ENCODE assay signal across 10 cellular contexts in genomic region chr14:64841121-64841611, GRCh38. TPM values are rescaled to one million over a fixed set of nuclear protein-coding genes. Genes with fewer than 3 reads are reported as not detected.
A peak's percentile ranks its signal among the peaks of the same experiment; 100 is the strongest.
DNase-seq lines count a peak whose midpoint lies in the region; ATAC-seq and TF ChIP-seq lines count a peak whose summit lies in the region.
"Had no signal": no experiment of that assay in that cellular context is flagged by ENCODE, and none has a peak within 500 bp of the region (broad histone marks: within the 10 kb centered on the region; RNA-seq: fewer than 3 reads in every experiment).

No MANE protein-coding gene starts in this region.

- H3K27me3 ChIP-seq in heart right ventricle = peaks cover 0 to 29% (median 8%) of the 10 kb centered on the region in 7 donors
- H3K27me3 ChIP-seq in gastrocnemius medialis = no peaks in the 10 kb centered on the region

- CTCF ChIA-PET in HEK293T (lab: Yijun Ruan, JAX) = interaction anchor here (0.7 to 1.5 kb wide), 7 partner anchors 11 to 136 kb away, joined by 3 to 5 read pairs (median 4); no protein-coding TSS in a partner anchor

- in situ Hi-C loops in gastrocnemius medialis (cut with MboI; ENCODE audit: low sequenced_read_pairs in 4 of 4) = loop anchor here in 1 of 4 donors (5.0 kb wide), 1 partner anchor 36 kb away; the partner anchor contains the start of gene SPTB

- WGBS in heart right ventricle, 2 donors = 27 to 30% methylated on average over 5 of the region's 5 CpGs

- peak; percentile 29 for DNase-seq in HEK293T (ENCODE audit: extremely low spot score)
- peak; percentile 87 for DNase-seq in SW480 (ENCODE audit: low spot score)
- peak in 1 of 2 donors; percentile 48 for DNase-seq in heart right ventricle
- DNase-seq in gastrocnemius medialis = peak; percentile 82 to 90
- DNase-seq in SIG-M5 (lab: John Stamatoyannopoulos, UW) = no peak
- DNase-seq in effector CD8-positive, alpha-beta T cell (lab: John Stamatoyannopoulos, UW) = no peak
- DNase-seq: SHP77 had no signal

- POLR2A ChIA-PET in HEK293T (lab: Yijun Ruan, JAX) = interaction anchor here (0.8 kb wide), 1 partner anchor 12 kb away, joined by 3 read pairs; no protein-coding TSS in a partner anchor

- H3K4me1 ChIP-seq in heart right ventricle (peaks cover 0 to 52% (median 18%) of the 10 kb centered on the region in 9 donors), gastrocnemius medialis (peaks cover 83 to 92% of the 10 kb centered on the region in 2 donors)

- peak; percentile 67 to 89 (median 81) for ATAC-seq in heart right ventricle
- peak; percentile 67 to 68 for ATAC-seq in gastrocnemius medialis
- no peak for ATAC-seq in GM21447 (IDR thresholded peaks at IDR 0.05; ENCODE audit: unreplicated experiment)
- no peak for ATAC-seq in GM21423 (IDR thresholded peaks at IDR 0.05; ENCODE audit: unreplicated experiment)
- ATAC-seq: left lobe of liver had no signal

- intact Hi-C loops in heart right ventricle (cut with DNase I) = loop anchor here in 4 of 10 donors (5.0 to 10.0 kb wide), 3 partner anchors 36 to 1924 kb away; partner anchors contain the start of gene SPTB (in 3 of the 4)
- intact Hi-C loops in gastrocnemius medialis (cut with DNase I; ENCODE audit: low total_unique reads) = loop anchor here (1.0 kb wide), 1 partner anchor 16 kb away; no protein-coding TSS in a partner anchor

- H3K27ac ChIP-seq in heart right ventricle = peak overlapping the region; percentile 43 to 90 (median 83)
- peak overlapping the region; percentile 87 to 99 (median 95) for H3K27ac ChIP-seq in gastrocnemius medialis

- no peak for TF ChIP-seq POLR2A in gastrocnemius medialis (IDR thresholded peaks at IDR 0.05)

- peak in 7 of 9 donors; percentile 13 to 51 (median 41) for TF ChIP-seq CTCF in heart right ventricle (IDR thresholded peaks at IDR 0.05)
- peak; percentile 64 to 90 (median 87) for TF ChIP-seq CTCF in gastrocnemius medialis (IDR thresholded peaks at IDR 0.05 in 4 of 5, conservative IDR thresholded peaks at IDR 0.05 in 1 of 5)

- H3K9me3 ChIP-seq in heart right ventricle (peaks cover 0 to 4% (median 0%) of the 10 kb centered on the region in 11 donors), gastrocnemius medialis (no peaks in the 10 kb centered on the region)

- no peaks in the 10 kb centered on the region for H3K36me3 ChIP-seq in heart right ventricle
- no peaks in the 10 kb centered on the region for H3K36me3 ChIP-seq in gastrocnemius medialis

- H3K4me3 ChIP-seq in heart right ventricle (peak overlapping the region in 6 of 10 donors; percentile 7 to 37 (median 26)), gastrocnemius medialis (peak overlapping the region in 3 of 4 donors; percentile 15 to 38 (median 30))

TF ChIP-seq in HEK293T, 16 proteins besides CTCF, POLR2A, EP300 and RAD21:
- no peak for TF ChIP-seq ARNT (IDR thresholded peaks at IDR 0.05)
- TF ChIP-seq LEF1 (IDR thresholded peaks at IDR 0.05; ENCODE audit: borderline replicate concordance) = peak; percentile 54; the same call in 1 of the 2 replicates
TF ChIP-seq in HEK293T: peak in this region for 1.

RNA-seq across cellular contexts. Expression of gene SPTB, which starts 38.5 kb away (rescaled TPM):
- 100 to 1,000 TPM in 2 of 10 donors, 10 to 100 TPM in 8; 81.8 to 114 (median 94.8) TPM for total RNA-seq in heart right ventricle
- 10 to 100 TPM; 24.0 to 64.7 TPM for polyA plus RNA-seq in heart right ventricle
- total RNA-seq in gastrocnemius medialis = 100 to 1,000 TPM; 123 to 554 (median 266) TPM

Comparison
In these comparisons a context has a peak if more than half of its experiments do, and no peak if none do; other contexts are left out.
1. DNase-seq: peak in HEK293T (single experiment), SW480 (single experiment) and gastrocnemius medialis (2 of 2); none in SIG-M5 (single experiment) and effector CD8-positive, alpha-beta T cell (single experiment).
2. ATAC-seq: peak in heart right ventricle (8 of 8) and gastrocnemius medialis (2 of 2); none in GM21447 (single experiment) and GM21423 (single experiment).